Comparison of ENCODE assay signal across 1 cellular context in the genomic region with DNA sequence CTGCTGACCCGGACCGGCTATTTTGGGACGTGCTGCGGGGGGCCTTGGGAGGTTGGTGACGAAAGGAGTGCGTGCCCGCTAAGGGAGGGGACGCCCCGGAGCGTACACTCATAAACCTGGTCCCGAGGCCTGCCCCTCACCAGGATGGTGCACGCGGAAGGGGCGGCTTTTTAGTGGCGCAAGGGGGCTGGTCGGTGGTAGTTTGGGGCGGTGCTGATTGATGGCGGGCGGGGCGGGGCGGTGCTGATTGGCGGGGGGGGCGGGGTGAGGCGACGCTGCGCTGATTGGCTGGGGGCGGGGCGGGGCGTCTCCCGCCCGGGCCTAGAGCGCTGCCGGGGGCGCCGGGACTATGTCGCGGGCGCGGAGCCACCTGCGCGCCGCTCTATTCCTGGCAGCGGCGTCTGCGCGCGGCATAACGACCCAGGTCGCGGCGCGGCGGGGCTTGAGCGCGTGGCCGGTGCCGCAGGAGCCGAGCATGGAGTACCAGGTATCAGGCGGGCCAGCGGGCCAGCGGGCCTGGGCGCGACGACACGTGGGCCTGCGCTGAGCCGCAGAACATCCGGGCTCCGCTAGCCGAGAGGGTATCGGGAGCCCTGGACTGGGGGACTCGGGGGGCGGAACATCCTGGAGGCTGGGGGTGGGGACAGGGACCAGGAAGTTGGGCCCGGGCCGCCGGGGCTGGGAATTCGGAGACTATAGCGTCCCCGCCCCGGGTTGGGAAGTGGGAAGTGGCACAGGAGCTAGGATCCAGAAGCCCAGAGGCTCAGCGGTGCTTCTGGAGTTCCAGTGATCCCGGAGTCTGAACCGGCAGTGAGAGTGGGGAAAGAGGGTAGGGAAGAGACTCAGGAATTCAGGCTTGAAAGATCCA.
TF ChIP-seq lines count a peak whose summit lies in the region.

A gene with protein sequence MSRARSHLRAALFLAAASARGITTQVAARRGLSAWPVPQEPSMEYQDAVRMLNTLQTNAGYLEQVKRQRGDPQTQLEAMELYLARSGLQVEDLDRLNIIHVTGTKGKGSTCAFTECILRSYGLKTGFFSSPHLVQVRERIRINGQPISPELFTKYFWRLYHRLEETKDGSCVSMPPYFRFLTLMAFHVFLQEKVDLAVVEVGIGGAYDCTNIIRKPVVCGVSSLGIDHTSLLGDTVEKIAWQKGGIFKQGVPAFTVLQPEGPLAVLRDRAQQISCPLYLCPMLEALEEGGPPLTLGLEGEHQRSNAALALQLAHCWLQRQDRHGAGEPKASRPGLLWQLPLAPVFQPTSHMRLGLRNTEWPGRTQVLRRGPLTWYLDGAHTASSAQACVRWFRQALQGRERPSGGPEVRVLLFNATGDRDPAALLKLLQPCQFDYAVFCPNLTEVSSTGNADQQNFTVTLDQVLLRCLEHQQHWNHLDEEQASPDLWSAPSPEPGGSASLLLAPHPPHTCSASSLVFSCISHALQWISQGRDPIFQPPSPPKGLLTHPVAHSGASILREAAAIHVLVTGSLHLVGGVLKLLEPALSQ (plus strand): TSS at position 307 of the 868 bp plus-strand sequence. CDS start 43 bp downstream, at position 350.

TF ChIP-seq in GM23338, 12 proteins besides CTCF, POLR2A, EP300 and RAD21 (continued from another document):
- TF ChIP-seq, protein P1, sequence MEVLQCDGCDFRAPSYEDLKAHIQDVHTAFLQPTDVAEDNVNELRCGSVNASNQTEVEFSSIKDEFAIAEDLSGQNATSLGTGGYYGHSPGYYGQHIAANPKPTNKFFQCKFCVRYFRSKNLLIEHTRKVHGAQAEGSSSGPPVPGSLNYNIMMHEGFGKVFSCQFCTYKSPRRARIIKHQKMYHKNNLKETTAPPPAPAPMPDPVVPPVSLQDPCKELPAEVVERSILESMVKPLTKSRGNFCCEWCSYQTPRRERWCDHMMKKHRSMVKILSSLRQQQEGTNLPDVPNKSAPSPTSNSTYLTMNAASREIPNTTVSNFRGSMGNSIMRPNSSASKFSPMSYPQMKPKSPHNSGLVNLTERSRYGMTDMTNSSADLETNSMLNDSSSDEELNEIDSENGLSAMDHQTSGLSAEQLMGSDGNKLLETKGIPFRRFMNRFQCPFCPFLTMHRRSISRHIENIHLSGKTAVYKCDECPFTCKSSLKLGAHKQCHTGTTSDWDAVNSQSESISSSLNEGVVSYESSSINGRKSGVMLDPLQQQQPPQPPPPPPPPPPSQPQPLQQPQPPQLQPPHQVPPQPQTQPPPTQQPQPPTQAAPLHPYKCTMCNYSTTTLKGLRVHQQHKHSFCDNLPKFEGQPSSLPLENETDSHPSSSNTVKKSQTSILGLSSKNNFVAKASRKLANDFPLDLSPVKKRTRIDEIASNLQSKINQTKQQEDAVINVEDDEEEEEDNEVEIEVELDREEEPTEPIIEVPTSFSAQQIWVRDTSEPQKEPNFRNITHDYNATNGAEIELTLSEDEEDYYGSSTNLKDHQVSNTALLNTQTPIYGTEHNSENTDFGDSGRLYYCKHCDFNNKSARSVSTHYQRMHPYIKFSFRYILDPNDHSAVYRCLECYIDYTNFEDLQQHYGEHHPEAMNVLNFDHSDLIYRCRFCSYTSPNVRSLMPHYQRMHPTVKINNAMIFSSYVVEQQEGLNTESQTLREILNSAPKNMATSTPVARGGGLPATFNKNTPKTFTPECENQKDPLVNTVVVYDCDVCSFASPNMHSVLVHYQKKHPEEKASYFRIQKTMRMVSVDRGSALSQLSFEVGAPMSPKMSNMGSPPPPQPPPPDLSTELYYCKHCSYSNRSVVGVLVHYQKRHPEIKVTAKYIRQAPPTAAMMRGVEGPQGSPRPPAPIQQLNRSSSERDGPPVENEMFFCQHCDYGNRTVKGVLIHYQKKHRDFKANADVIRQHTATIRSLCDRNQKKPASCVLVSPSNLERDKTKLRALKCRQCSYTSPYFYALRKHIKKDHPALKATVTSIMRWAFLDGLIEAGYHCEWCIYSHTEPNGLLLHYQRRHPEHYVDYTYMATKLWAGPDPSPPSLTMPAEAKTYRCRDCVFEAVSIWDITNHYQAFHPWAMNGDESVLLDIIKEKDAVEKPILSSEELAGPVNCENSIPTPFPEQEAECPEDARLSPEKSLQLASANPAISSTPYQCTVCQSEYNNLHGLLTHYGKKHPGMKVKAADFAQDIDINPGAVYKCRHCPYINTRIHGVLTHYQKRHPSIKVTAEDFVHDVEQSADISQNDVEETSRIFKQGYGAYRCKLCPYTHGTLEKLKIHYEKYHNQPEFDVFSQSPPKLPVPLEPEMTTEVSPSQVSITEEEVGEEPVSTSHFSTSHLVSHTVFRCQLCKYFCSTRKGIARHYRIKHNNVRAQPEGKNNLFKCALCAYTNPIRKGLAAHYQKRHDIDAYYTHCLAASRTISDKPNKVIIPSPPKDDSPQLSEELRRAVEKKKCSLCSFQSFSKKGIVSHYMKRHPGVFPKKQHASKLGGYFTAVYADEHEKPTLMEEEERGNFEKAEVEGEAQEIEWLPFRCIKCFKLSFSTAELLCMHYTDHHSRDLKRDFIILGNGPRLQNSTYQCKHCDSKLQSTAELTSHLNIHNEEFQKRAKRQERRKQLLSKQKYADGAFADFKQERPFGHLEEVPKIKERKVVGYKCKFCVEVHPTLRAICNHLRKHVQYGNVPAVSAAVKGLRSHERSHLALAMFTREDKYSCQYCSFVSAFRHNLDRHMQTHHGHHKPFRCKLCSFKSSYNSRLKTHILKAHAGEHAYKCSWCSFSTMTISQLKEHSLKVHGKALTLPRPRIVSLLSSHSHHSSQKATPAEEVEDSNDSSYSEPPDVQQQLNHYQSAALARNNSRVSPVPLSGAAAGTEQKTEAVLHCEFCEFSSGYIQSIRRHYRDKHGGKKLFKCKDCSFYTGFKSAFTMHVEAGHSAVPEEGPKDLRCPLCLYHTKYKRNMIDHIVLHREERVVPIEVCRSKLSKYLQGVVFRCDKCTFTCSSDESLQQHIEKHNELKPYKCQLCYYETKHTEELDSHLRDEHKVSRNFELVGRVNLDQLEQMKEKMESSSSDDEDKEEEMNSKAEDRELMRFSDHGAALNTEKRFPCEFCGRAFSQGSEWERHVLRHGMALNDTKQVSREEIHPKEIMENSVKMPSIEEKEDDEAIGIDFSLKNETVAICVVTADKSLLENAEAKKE (CRISPR knock-in tag; IDR thresholded peaks at IDR 0.05), result no peak
- TF ChIP-seq JUNB (IDR thresholded peaks at IDR 0.05; ENCODE audit: unreplicated experiment), result no peak
- no peak for TF ChIP-seq NANOG (IDR thresholded peaks at IDR 0.05; ENCODE audit: borderline replicate concordance)
- peak; percentile 27; the same call in 1 of the 2 replicates for TF ChIP-seq CREB1 (CRISPR knock-in tag; IDR thresholded peaks at IDR 0.05; ENCODE audit: low read depth)
